ENCODE assay signal across 8 cellular contexts in genomic region chr2:111168528-111168929, GRCh38. TPM values are rescaled to one million over a fixed set of nuclear protein-coding genes. Genes with fewer than 3 reads are reported as not detected.
DNase-seq lines count a peak whose midpoint lies in the region; ATAC-seq and TF ChIP-seq lines count a peak whose summit lies in the region.

No MANE protein-coding gene starts in this region.

- no peak for TF ChIP-seq CTCF in epithelial cell of esophagus (IDR thresholded peaks at IDR 0.05; ENCODE audit: insufficient read depth, low read depth, low read length, missing control alignments)

- ATAC-seq in HG03558 (IDR thresholded peaks at IDR 0.05; ENCODE audit: extremely low read depth, unreplicated experiment) = peak; percentile 49
- no peak for ATAC-seq in GM18870 (IDR thresholded peaks at IDR 0.05; ENCODE audit: unreplicated experiment)

- H3K4me1 Mint-ChIP-seq in activated CD4-positive, alpha-beta T cell treated with anti-CD3 and anti-CD28 coated beads, Interleukin-2, amount 10 ng/mL, durations not matched to agents 7 days and 5 days = peaks cover 20% of the 10 kb centered on the region

- H3K9me3 Mint-ChIP-seq in activated CD4-positive, alpha-beta T cell treated with anti-CD3 and anti-CD28 coated beads, Interleukin-2, amount 10 ng/mL, durations not matched to agents 7 days and 5 days = no peaks in the 10 kb centered on the region

- DNase-seq in NCI-H748 (lab: John Stamatoyannopoulos, UW; ENCODE audit: unreplicated experiment) (peak; percentile 5), NCI-H748 treated with DMSO at 0.1 percent for 48 hours (lab: John Stamatoyannopoulos, UW) (no peak), epithelial cell of esophagus (ENCODE audit: low read depth) (peak; percentile 87), OCI-M2 (lab: John Stamatoyannopoulos, UW; ENCODE audit: unreplicated experiment) (no peak)
- DNase-seq in activated CD4-positive, alpha-beta T cell treated with anti-CD3 and anti-CD28 coated beads, Interleukin-2, amount 10 ng/mL, durations not matched to agents 7 days and 5 days = peak; percentile 54
- peak; percentile 58 for DNase-seq in stimulated activated CD4-positive, alpha-beta T cell treated with anti-CD3 and anti-CD28 coated beads, Interleukin-12 subunit alpha, Interleukin-12 subunit beta, amount 100 ng/mL, for 4 hours

- peaks cover 11% of the 10 kb centered on the region for H3K36me3 Mint-ChIP-seq in activated CD4-positive, alpha-beta T cell treated with anti-CD3 and anti-CD28 coated beads, Interleukin-2, amount 10 ng/mL, durations not matched to agents 7 days and 5 days (ENCODE audit: low read depth)

- peaks cover 19% of the 10 kb centered on the region for H3K27me3 Mint-ChIP-seq in activated CD4-positive, alpha-beta T cell treated with anti-CD3 and anti-CD28 coated beads, Interleukin-2, amount 10 ng/mL, durations not matched to agents 7 days and 5 days

- CTCF ChIA-PET in activated CD4-positive, alpha-beta T cell treated with anti-CD3 and anti-CD28 coated beads, Interleukin-2, amount 10 ng/mL, durations not matched to agents 7 days and 5 days (lab: Charles Lee) = interaction anchor here (1.0 to 2.7 kb wide), 2 partner anchors 10 to 24 kb away, joined by 3 to 7 read pairs; no protein-coding TSS in a partner anchor

- POLR2A ChIA-PET in activated CD4-positive, alpha-beta T cell treated with anti-CD3 and anti-CD28 coated beads, Interleukin-2, amount 10 ng/mL, durations not matched to agents 7 days and 5 days (lab: Charles Lee) = no interaction called here

- H3K27ac Mint-ChIP-seq in activated CD4-positive, alpha-beta T cell treated with anti-CD3 and anti-CD28 coated beads, Interleukin-2, amount 10 ng/mL, durations not matched to agents 7 days and 5 days = no peak overlapping the region

- H3K4me3 Mint-ChIP-seq in activated CD4-positive, alpha-beta T cell treated with anti-CD3 and anti-CD28 coated beads, Interleukin-2, amount 10 ng/mL, durations not matched to agents 7 days and 5 days = no peak overlapping the region

- no peak overlapping the region for H3K4me3 ChIP-seq in epithelial cell of esophagus (ENCODE audit: low read length)

RNA-seq across cellular contexts. Expression of gene BCL2L11, which starts 47.8 kb away (rescaled TPM):
- 10 to 100 TPM; 11.1 to 11.2 TPM for total RNA-seq in activated CD4-positive, alpha-beta T cell treated with anti-CD3 and anti-CD28 coated beads, Interleukin-2, amount 10 ng/mL, durations not matched to agents 7 days and 5 days

Comparison
In these comparisons a context has a peak if more than half of its experiments do, and no peak if none do; other contexts are left out.
1. DNase-seq: peak in NCI-H748 (single experiment), activated CD4-positive, alpha-beta T cell treated with anti-CD3 and anti-CD28 coated beads, Interleukin-2, amount 10 ng/mL, durations not matched to agents 7 days and 5 days (single experiment), epithelial cell of esophagus (single experiment) and stimulated activated CD4-positive, alpha-beta T cell treated with anti-CD3 and anti-CD28 coated beads, Interleukin-12 subunit alpha, Interleukin-12 subunit beta, amount 100 ng/mL, for 4 hours (single experiment); none in NCI-H748 treated with DMSO at 0.1 percent for 48 hours (single experiment) and OCI-M2 (single experiment).